ENCODE assay signal across 1 cellular context in the genomic region with DNA sequence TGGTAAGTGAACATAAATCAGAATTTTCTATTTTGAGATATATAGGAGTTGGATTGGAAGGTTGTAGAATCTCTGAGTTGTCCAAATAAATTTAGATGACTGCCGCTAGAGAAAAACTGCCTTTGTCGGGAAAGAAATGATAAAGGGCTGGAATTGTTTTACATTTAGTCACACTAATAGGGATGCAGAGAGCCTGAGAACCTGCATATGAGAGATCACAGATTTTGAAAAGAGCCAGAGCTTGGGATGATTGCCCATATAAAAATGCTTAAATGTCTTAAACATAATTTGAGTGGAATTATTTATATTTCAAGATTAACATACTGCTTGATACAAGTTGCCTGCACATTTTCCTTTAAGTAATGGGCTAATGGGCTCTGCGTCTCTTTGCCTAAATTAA.
TF ChIP-seq lines count a peak whose summit lies in the region.

No MANE protein-coding gene starts in this region.

TF ChIP-seq in SK-N-SH treated with all-trans-retinoic acid at 6 μM for 48 hours, 23 proteins besides CTCF, POLR2A, EP300 and RAD21 (continued from another document):
- TF ChIP-seq RARB (CRISPR knock-in tag; IDR thresholded peaks at IDR 0.05) (0 out of 2 replicates have a peak, but pooled peaks have one; percentile 51), CSDC2 (CRISPR knock-in tag; IDR thresholded peaks at IDR 0.05) (no peak), ZC3H10 (CRISPR knock-in tag; IDR thresholded peaks at IDR 0.05) (peak; percentile 86; the same call in 1 of the 2 replicates), GLIS3 (CRISPR knock-in tag; IDR thresholded peaks at IDR 0.05) (peak; percentile 46; the same call in 1 of the 2 replicates), PPARA (CRISPR knock-in tag; IDR thresholded peaks at IDR 0.05; ENCODE audit: borderline replicate concordance) (no peak), SNAI2 (CRISPR knock-in tag; IDR thresholded peaks at IDR 0.05) (0 out of 2 replicates have a peak, but pooled peaks have one; percentile 33), TOX (CRISPR knock-in tag; IDR thresholded peaks at IDR 0.05; ENCODE audit: borderline replicate concordance) (peak; percentile 39; the same call in 1 of the 2 replicates), TCF4 (CRISPR knock-in tag; IDR thresholded peaks at IDR 0.05; ENCODE audit: borderline replicate concordance) (peak; percentile 37; the same call in 1 of the 2 replicates)
- TF ChIP-seq, protein P1, sequence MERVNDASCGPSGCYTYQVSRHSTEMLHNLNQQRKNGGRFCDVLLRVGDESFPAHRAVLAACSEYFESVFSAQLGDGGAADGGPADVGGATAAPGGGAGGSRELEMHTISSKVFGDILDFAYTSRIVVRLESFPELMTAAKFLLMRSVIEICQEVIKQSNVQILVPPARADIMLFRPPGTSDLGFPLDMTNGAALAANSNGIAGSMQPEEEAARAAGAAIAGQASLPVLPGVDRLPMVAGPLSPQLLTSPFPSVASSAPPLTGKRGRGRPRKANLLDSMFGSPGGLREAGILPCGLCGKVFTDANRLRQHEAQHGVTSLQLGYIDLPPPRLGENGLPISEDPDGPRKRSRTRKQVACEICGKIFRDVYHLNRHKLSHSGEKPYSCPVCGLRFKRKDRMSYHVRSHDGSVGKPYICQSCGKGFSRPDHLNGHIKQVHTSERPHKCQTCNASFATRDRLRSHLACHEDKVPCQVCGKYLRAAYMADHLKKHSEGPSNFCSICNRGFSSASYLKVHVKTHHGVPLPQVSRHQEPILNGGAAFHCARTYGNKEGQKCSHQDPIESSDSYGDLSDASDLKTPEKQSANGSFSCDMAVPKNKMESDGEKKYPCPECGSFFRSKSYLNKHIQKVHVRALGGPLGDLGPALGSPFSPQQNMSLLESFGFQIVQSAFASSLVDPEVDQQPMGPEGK (CRISPR knock-in tag; IDR thresholded peaks at IDR 0.05; ENCODE audit: borderline replicate concordance), result peak; percentile 64; the same call in 1 of the 2 replicates
- TF ChIP-seq, protein P2, sequence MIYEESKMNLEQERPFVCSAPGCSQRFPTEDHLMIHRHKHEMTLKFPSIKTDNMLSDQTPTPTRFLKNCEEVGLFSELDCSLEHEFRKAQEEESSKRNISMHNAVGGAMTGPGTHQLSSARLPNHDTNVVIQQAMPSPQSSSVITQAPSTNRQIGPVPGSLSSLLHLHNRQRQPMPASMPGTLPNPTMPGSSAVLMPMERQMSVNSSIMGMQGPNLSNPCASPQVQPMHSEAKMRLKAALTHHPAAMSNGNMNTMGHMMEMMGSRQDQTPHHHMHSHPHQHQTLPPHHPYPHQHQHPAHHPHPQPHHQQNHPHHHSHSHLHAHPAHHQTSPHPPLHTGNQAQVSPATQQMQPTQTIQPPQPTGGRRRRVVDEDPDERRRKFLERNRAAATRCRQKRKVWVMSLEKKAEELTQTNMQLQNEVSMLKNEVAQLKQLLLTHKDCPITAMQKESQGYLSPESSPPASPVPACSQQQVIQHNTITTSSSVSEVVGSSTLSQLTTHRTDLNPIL (CRISPR knock-in tag; IDR thresholded peaks at IDR 0.05; ENCODE audit: low read depth), result peak; percentile 91
- TF ChIP-seq, protein P3, sequence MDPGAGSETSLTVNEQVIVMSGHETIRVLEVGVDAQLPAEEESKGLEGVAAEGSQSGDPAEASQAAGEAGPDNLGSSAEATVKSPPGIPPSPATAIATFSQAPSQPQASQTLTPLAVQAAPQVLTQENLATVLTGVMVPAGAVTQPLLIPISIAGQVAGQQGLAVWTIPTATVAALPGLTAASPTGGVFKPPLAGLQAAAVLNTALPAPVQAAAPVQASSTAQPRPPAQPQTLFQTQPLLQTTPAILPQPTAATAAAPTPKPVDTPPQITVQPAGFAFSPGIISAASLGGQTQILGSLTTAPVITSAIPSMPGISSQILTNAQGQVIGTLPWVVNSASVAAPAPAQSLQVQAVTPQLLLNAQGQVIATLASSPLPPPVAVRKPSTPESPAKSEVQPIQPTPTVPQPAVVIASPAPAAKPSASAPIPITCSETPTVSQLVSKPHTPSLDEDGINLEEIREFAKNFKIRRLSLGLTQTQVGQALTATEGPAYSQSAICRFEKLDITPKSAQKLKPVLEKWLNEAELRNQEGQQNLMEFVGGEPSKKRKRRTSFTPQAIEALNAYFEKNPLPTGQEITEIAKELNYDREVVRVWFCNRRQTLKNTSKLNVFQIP (CRISPR knock-in tag; IDR thresholded peaks at IDR 0.05; ENCODE audit: borderline replicate concordance, low read depth), result 0 out of 2 replicates have a peak, but pooled peaks have one; percentile 56
